In genomic region chr3:5292512-5292911, GRCh38 we compare ENCODE assay signal across 19 cellular contexts.
"Had no signal": no experiment of that assay in that cellular context is flagged by ENCODE, and none has a peak within 500 bp of the region (broad histone marks: within the 10 kb centered on the region; RNA-seq: fewer than 3 reads in every experiment).

No MANE protein-coding gene starts in this region.

- ATAC-seq: activated CD4-positive, CD25-positive, alpha-beta regulatory T cell treated with anti-CD3 and anti-CD28 coated beads, Interleukin-2, amount 50 U/mL, for 24 hours; activated CD8-positive, alpha-beta T cell treated with anti-CD3 and anti-CD28 coated beads for 36 hours; activated T-cell treated with anti-CD3 and anti-CD28 coated beads, Interleukin-2, amount 50 U/mL, for 72 hours; T-cell had no signal

- DNase-seq: activated CD4-positive, alpha-beta T cell treated with anti-CD3 and anti-CD28 coated beads for 4 hours; activated CD8-positive, alpha-beta memory T cell treated with anti-CD3 and anti-CD28 coated beads, Interleukin-2, amount 50 U/mL, for 4 hours; activated CD8-positive, alpha-beta T cell treated with anti-CD3 and anti-CD28 coated beads for 36 hours; activated gamma-delta T cell treated with Interleukin-2 at 50 U/mL for 16 hours; activated naive CD4-positive, alpha-beta T cell treated with anti-CD3 and anti-CD28 coated beads, Interleukin-2, amount 10 ng/mL, durations not matched to agents 7 days and 5 days; activated naive CD8-positive, alpha-beta T cell treated with anti-CD3 and anti-CD28 coated beads for 36 hours; activated T-cell treated with anti-CD3 and anti-CD28 coated beads, Interleukin-2, amount 50 U/mL, for 72 hours; brain microvascular endothelial cell; NCI-H1092 treated with DMSO at 0.1 percent for 48 hours; NCI-H1694; NCI-H2107; NCI-H510A treated with DMSO at 0.1 percent for 48 hours; NCI-H774; PC-9; T-cell; T-helper 2 cell; WERI-Rb-1 had no signal

- H3K4me3 Mint-ChIP-seq: activated CD8-positive, alpha-beta T cell treated with anti-CD3 and anti-CD28 coated beads for 36 hours; activated naive CD4-positive, alpha-beta T cell treated with anti-CD3 and anti-CD28 coated beads, Interleukin-2, amount 10 ng/mL, durations not matched to agents 7 days and 5 days; activated naive CD8-positive, alpha-beta T cell treated with anti-CD3 and anti-CD28 coated beads for 36 hours; activated T-cell treated with anti-CD3 and anti-CD28 coated beads, Interleukin-2, amount 50 U/mL, for 72 hours; T-cell had no signal

- H3K9me3 Mint-ChIP-seq: activated naive CD4-positive, alpha-beta T cell treated with anti-CD3 and anti-CD28 coated beads, Interleukin-2, amount 10 ng/mL, durations not matched to agents 7 days and 5 days; activated naive CD8-positive, alpha-beta T cell treated with anti-CD3 and anti-CD28 coated beads for 36 hours; activated T-helper 2 cell treated with anti-CD3 and anti-CD28 coated beads, Interferon-gamma antibody, Interleukin-2, Interleukin-4, amounts not matched to agents 10 μg/mL and 5 μg/mL and 100 μg/mL, durations not matched to agents 14 hours and 24 hours and 36 hours had no signal

- H3K27me3 Mint-ChIP-seq: activated naive CD8-positive, alpha-beta T cell treated with anti-CD3 and anti-CD28 coated beads for 36 hours had no signal

- H3K27ac Mint-ChIP-seq: activated CD8-positive, alpha-beta T cell treated with anti-CD3 and anti-CD28 coated beads for 36 hours; activated naive CD4-positive, alpha-beta T cell treated with anti-CD3 and anti-CD28 coated beads, Interleukin-2, amount 10 ng/mL, durations not matched to agents 7 days and 5 days; activated naive CD8-positive, alpha-beta T cell treated with anti-CD3 and anti-CD28 coated beads for 36 hours; activated T-cell treated with anti-CD3 and anti-CD28 coated beads, Interleukin-2, amount 50 U/mL, for 72 hours; activated T-helper 2 cell treated with anti-CD3 and anti-CD28 coated beads, Interferon-gamma antibody, Interleukin-2, Interleukin-4, amounts not matched to agents 10 μg/mL and 5 μg/mL and 100 μg/mL, durations not matched to agents 14 hours and 24 hours and 36 hours; T-cell had no signal

- H3K4me1 Mint-ChIP-seq: activated naive CD4-positive, alpha-beta T cell treated with anti-CD3 and anti-CD28 coated beads, Interleukin-2, amount 10 ng/mL, durations not matched to agents 7 days and 5 days; activated naive CD8-positive, alpha-beta T cell treated with anti-CD3 and anti-CD28 coated beads for 36 hours; T-cell had no signal

- H3K36me3 Mint-ChIP-seq: activated naive CD4-positive, alpha-beta T cell treated with anti-CD3 and anti-CD28 coated beads, Interleukin-2, amount 10 ng/mL, durations not matched to agents 7 days and 5 days; activated naive CD8-positive, alpha-beta T cell treated with anti-CD3 and anti-CD28 coated beads for 36 hours; T-cell had no signal
